In genomic region chr16:88308441-88309173, GRCh38 we compare ENCODE assay signal across 19 cellular contexts.
"Had no signal": no experiment of that assay in that cellular context is flagged by ENCODE, and none has a peak within 500 bp of the region (broad histone marks: within the 10 kb centered on the region; RNA-seq: fewer than 3 reads in every experiment).

No MANE protein-coding gene starts in this region.

- H3K4me3 Mint-ChIP-seq: activated naive CD4-positive, alpha-beta T cell treated with anti-CD3 and anti-CD28 coated beads for 36 hours; activated naive CD8-positive, alpha-beta T cell treated with anti-CD3 and anti-CD28 coated beads, Interleukin-2, amount 50 U/mL, for 24 hours; activated T-helper 17 cell treated with anti-CD3 and anti-CD28 coated beads, Interleukin-2, amount 50 U/mL, for 72 hours; memory B cell; T-cell had no signal

- H3K36me3 Mint-ChIP-seq: memory B cell, T-cell had no signal

- H3K27ac Mint-ChIP-seq: activated naive CD4-positive, alpha-beta T cell treated with anti-CD3 and anti-CD28 coated beads for 36 hours; activated naive CD8-positive, alpha-beta T cell treated with anti-CD3 and anti-CD28 coated beads, Interleukin-2, amount 50 U/mL, for 24 hours; activated T-helper 17 cell treated with anti-CD3 and anti-CD28 coated beads, Interleukin-2, amount 50 U/mL, for 72 hours; memory B cell; T-cell had no signal

- H3K79me2 ChIP-seq: hepatocyte had no signal

- ATAC-seq: activated CD4-positive, CD25-positive, alpha-beta regulatory T cell treated with anti-CD3 and anti-CD28 coated beads, Interleukin-2, amount 50 U/mL, for 24 hours; activated naive CD8-positive, alpha-beta T cell treated with anti-CD3 and anti-CD28 coated beads, Interleukin-2, amount 50 U/mL, for 24 hours; activated T-helper 17 cell treated with anti-CD3 and anti-CD28 coated beads, Interleukin-2, amount 50 U/mL, for 72 hours; left lobe of liver; T-cell had no signal

- H3K4me1 ChIP-seq: colonic mucosa had no signal

- H3K36me3 ChIP-seq: ascending aorta, colonic mucosa, ovary, tibial nerve had no signal

- H2AFZ ChIP-seq: hepatocyte had no signal

- H3K4me2 ChIP-seq: hepatocyte had no signal

- FAIRE-seq: endometrium had no signal

- H3K27ac ChIP-seq: ascending aorta, colonic mucosa, hepatocyte, ovary, tibial nerve had no signal

- DNase-seq: activated CD4-positive, alpha-beta T cell treated with anti-CD3 and anti-CD28 coated beads, Interleukin-2, amount 50 U/mL, for 1 hour; activated naive CD4-positive, alpha-beta T cell treated with anti-CD3 and anti-CD28 coated beads for 36 hours; activated naive CD8-positive, alpha-beta T cell treated with anti-CD3 and anti-CD28 coated beads, Interleukin-2, amount 50 U/mL, for 24 hours; colonic mucosa; islet precursor cell; stimulated activated CD4-positive, alpha-beta T cell treated with anti-CD3 and anti-CD28 coated beads, Interleukin-15, amount 100 ng/mL, for 24 hours; stimulated activated CD4-positive, alpha-beta T cell treated with anti-CD3 and anti-CD28 coated beads, Interleukin-4, amount 100 ng/mL, for 1 hour; stimulated activated naive CD4-positive, alpha-beta T cell; T-cell; T-helper 9 cell had no signal

- H3K9me3 ChIP-seq: ascending aorta, colonic mucosa, ovary had no signal

- H3K4me3 ChIP-seq: ascending aorta, colonic mucosa, hepatocyte, ovary, tibial nerve had no signal

- H3K4me1 Mint-ChIP-seq: activated naive CD8-positive, alpha-beta T cell treated with anti-CD3 and anti-CD28 coated beads, Interleukin-2, amount 50 U/mL, for 24 hours; activated T-helper 17 cell treated with anti-CD3 and anti-CD28 coated beads, Interleukin-2, amount 50 U/mL, for 72 hours; memory B cell had no signal

- H3K27me3 ChIP-seq: ascending aorta, colonic mucosa, hepatocyte, ovary, tibial nerve had no signal
